ENCODE assay signal across 13 cellular contexts in genomic region chr14:69703047-69704046, GRCh38.
A peak's percentile ranks its signal among the peaks of the same experiment; 100 is the strongest.
DNase-seq lines count a peak whose midpoint lies in the region; ATAC-seq and TF ChIP-seq lines count a peak whose summit lies in the region.
"Had no signal": no experiment of that assay in that cellular context is flagged by ENCODE, and none has a peak within 500 bp of the region (broad histone marks: within the 10 kb centered on the region; RNA-seq: fewer than 3 reads in every experiment).

No MANE protein-coding gene starts in this region.

- intact Hi-C loops in activated CD4-positive, alpha-beta T cell treated with anti-CD3 and anti-CD28 coated beads, Interleukin-2, amount 10 ng/mL, durations not matched to agents 24 days and 14 days (cut with micrococcal nuclease) = no loop called here
- intact Hi-C loops in OCI-LY7 (cut with micrococcal nuclease; ENCODE audit: unreplicated experiment) (no loop called here), left ventricle myocardium inferior (cut with micrococcal nuclease) (no loop called here)

- peaks cover 89% of the 10 kb centered on the region for H3K79me2 ChIP-seq in OCI-LY7 (ENCODE audit: insufficient read depth, low read depth, low read length)

- DNase-seq in activated CD4-positive, alpha-beta T cell treated with anti-CD3 and anti-CD28 coated beads, Interleukin-2, amount 10 ng/mL, durations not matched to agents 24 days and 14 days = no peak
- DNase-seq in activated CD4-positive, alpha-beta T cell treated with anti-CD3 and anti-CD28 coated beads, Interleukin-2, amount 50 U/mL, for 48 hours = no peak
- DNase-seq in OCI-LY7 (ENCODE audit: low spot score) = peak; percentile 74
- DNase-seq in left ventricle myocardium inferior = no peak
- DNase-seq in stimulated activated CD4-positive, alpha-beta T cell treated with anti-CD3 and anti-CD28 coated beads, Interleukin-12 subunit alpha, Interleukin-12 subunit beta, amount 100 ng/mL, for 4 hours = no peak
- DNase-seq: activated naive CD4-positive, alpha-beta T cell; endodermal cell; NCI-H1417 treated with DMSO at 0.1 percent for 48 hours; stimulated activated naive CD4-positive, alpha-beta T cell; T-helper 9 cell had no signal

- TF ChIP-seq CTCF in OCI-LY7 (conservative IDR thresholded peaks at IDR 0.05; ENCODE audit: low read length) = no peak
- TF ChIP-seq CTCF in left ventricle myocardium inferior (IDR thresholded peaks at IDR 0.05; ENCODE audit: borderline replicate concordance) = no peak

- POLR2A ChIA-PET in OCI-LY7 (lab: Charles Lee) = interaction anchor here (0.5 to 1.3 kb wide), 7 partner anchors 16 to 1413 kb away, joined by 3 to 7 read pairs (median 3); no protein-coding TSS in a partner anchor

- peaks cover 30% of the 10 kb centered on the region for H4K20me1 ChIP-seq in OCI-LY7 (ENCODE audit: insufficient read depth, low read length)

- no TSS peak for BruUV-seq in OCI-LY7 (replicated peaks; lab: Mats Ljungman, UMichigan)

- peak overlapping the region; percentile 24 for H3K4me3 Mint-ChIP-seq in activated CD4-positive, alpha-beta T cell treated with anti-CD3 and anti-CD28 coated beads, Interleukin-2, amount 10 ng/mL, durations not matched to agents 24 days and 14 days
- H3K4me3 Mint-ChIP-seq: endodermal cell had no signal

- H3K4me1 ChIP-seq in OCI-LY7 (ENCODE audit: insufficient read depth, low read length, poor library complexity, severe bottlenecking) = peaks cover 89% of the 10 kb centered on the region
- H3K4me1 ChIP-seq in left ventricle myocardium inferior = peaks cover 71% of the 10 kb centered on the region
- H3K4me1 ChIP-seq in subcutaneous abdominal adipose tissue (ENCODE audit: control insufficient read depth in 5 of 5, insufficient read depth in 5 of 5, low read length in 5 of 5) = peaks cover 4 to 55% (median 39%) of the 10 kb centered on the region in 5 donors

- peaks cover 53% of the 10 kb centered on the region for H3K36me3 ChIP-seq in OCI-LY7 (ENCODE audit: insufficient read depth, low read length)
- peaks cover 43% of the 10 kb centered on the region for H3K36me3 ChIP-seq in left ventricle myocardium inferior
- peaks cover 4 to 34% (median 21%) of the 10 kb centered on the region in 5 donors for H3K36me3 ChIP-seq in subcutaneous abdominal adipose tissue (ENCODE audit: control insufficient read depth in 5 of 5, insufficient read depth in 5 of 5, low read length in 5 of 5)

- ATAC-seq in HG03432 (IDR thresholded peaks at IDR 0.05; ENCODE audit: unreplicated experiment) (no peak), HG02798 (IDR thresholded peaks at IDR 0.05; ENCODE audit: poor library complexity, unreplicated experiment) (no peak)

- H3K9me2 ChIP-seq in OCI-LY7 (ENCODE audit: insufficient read depth, low read length) = no peaks in the 10 kb centered on the region

- H2AFZ ChIP-seq in OCI-LY7 (ENCODE audit: low read length) = no peak overlapping the region

- peak overlapping the region; percentile 64 for H3K4me2 ChIP-seq in OCI-LY7 (ENCODE audit: low read length)

- H3K9me3 Mint-ChIP-seq in activated CD4-positive, alpha-beta T cell treated with anti-CD3 and anti-CD28 coated beads, Interleukin-2, amount 10 ng/mL, durations not matched to agents 24 days and 14 days = no peaks in the 10 kb centered on the region
- H3K9me3 Mint-ChIP-seq: endodermal cell had no signal

- H3K36me3 Mint-ChIP-seq in activated CD4-positive, alpha-beta T cell treated with anti-CD3 and anti-CD28 coated beads, Interleukin-2, amount 10 ng/mL, durations not matched to agents 24 days and 14 days (ENCODE audit: low read depth) = peaks cover 48% of the 10 kb centered on the region

- no peaks in the 10 kb centered on the region for H3K27me3 ChIP-seq in left ventricle myocardium inferior (ENCODE audit: low read depth)
- no peaks in the 10 kb centered on the region for H3K27me3 ChIP-seq in subcutaneous abdominal adipose tissue (ENCODE audit: control insufficient read depth in 5 of 5, insufficient read depth in 4 of 5, low read length in 5 of 5)

- H3K27ac Mint-ChIP-seq in activated CD4-positive, alpha-beta T cell treated with anti-CD3 and anti-CD28 coated beads, Interleukin-2, amount 10 ng/mL, durations not matched to agents 24 days and 14 days = peak overlapping the region; percentile 55
- H3K27ac Mint-ChIP-seq: endodermal cell had no signal

- H3K9me3 ChIP-seq in OCI-LY7 (ENCODE audit: low read length) (no peaks in the 10 kb centered on the region), left ventricle myocardium inferior (replicated peaks) (no peaks in the 10 kb centered on the region), subcutaneous abdominal adipose tissue (ENCODE audit: control insufficient read depth in 5 of 5, low read length in 5 of 5) (no peaks in the 10 kb centered on the region)

- H3K4me3 ChIP-seq in OCI-LY7 (ENCODE audit: low read depth, low read length, poor library complexity, severe bottlenecking) (no peak overlapping the region), left ventricle myocardium inferior (no peak overlapping the region), subcutaneous abdominal adipose tissue (ENCODE audit: low read depth in 1 of 5, low read length in 5 of 5) (peak overlapping the region in 1 of 5 donors; percentile 15)

- peaks cover 72% of the 10 kb centered on the region for H3K4me1 Mint-ChIP-seq in activated CD4-positive, alpha-beta T cell treated with anti-CD3 and anti-CD28 coated beads, Interleukin-2, amount 10 ng/mL, durations not matched to agents 24 days and 14 days

- H3K27me3 Mint-ChIP-seq in activated CD4-positive, alpha-beta T cell treated with anti-CD3 and anti-CD28 coated beads, Interleukin-2, amount 10 ng/mL, durations not matched to agents 24 days and 14 days = no peaks in the 10 kb centered on the region

- H3K27ac ChIP-seq in OCI-LY7 (ENCODE audit: low read depth, low read length, poor library complexity, severe bottlenecking) (peak overlapping the region; percentile 48), left ventricle myocardium inferior (replicated peaks) (peak overlapping the region; percentile 68), subcutaneous abdominal adipose tissue (ENCODE audit: low read depth, low read length) (peak overlapping the region; percentile 38)

- CTCF ChIA-PET in OCI-LY7 (lab: Charles Lee; ENCODE audit: unreplicated experiment) = interaction anchor here (1.2 kb wide), 1 partner anchor 8 kb away, joined by 5 read pairs; no protein-coding TSS in a partner anchor

- H3K9ac ChIP-seq in subcutaneous abdominal adipose tissue (ENCODE audit: low read length in 5 of 5) = no peak overlapping the region
